15 cellular contexts compared by ENCODE assay signal in the genomic region with DNA sequence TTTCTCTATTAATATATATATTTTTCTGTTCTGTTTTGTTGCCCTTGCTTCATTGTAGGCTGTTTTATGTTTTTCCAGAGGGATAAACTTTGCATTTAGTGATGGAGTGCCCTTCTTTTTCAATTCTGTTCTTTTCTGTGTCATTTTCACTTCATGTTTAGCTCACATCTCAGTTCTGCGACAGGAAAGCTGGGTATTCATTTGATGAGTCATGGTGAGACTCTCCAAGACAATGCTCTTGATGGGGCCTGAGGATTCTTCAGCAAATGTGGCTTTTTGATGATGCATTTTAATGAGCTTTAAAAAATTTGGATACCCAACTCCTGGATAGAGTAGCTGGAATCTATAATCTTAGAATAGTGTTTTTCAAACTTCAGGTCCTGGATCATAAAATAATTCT. TPM values are rescaled to one million over a fixed set of nuclear protein-coding genes. Genes with fewer than 3 reads are reported as not detected.
DNase-seq lines count a peak whose midpoint lies in the region; ATAC-seq lines count a peak whose summit lies in the region.
"Had no signal": no experiment of that assay in that cellular context is flagged by ENCODE, and none has a peak within 500 bp of the region (broad histone marks: within the 10 kb centered on the region; RNA-seq: fewer than 3 reads in every experiment).

No MANE protein-coding gene starts in this region.

- H3K27ac ChIP-seq in SJSA1 (peak overlapping the region; percentile 61), caudate nucleus (ENCODE audit: low read depth, low read length) (no peak overlapping the region)
- H3K27ac ChIP-seq: dorsolateral prefrontal cortex, testis had no signal

- H3K36me3 Mint-ChIP-seq in T-cell: no peaks in the 10 kb centered on the region
- H3K36me3 Mint-ChIP-seq: activated naive CD8-positive, alpha-beta T cell treated with anti-CD3 and anti-CD28 coated beads for 36 hours had no signal

- CTCF ChIA-PET in T-cell (lab: Charles Lee): interaction anchor here in 1 of 2 donors (0.5 kb wide), 1 partner anchor 434 kb away, joined by 4 read pairs; no protein-coding TSS in a partner anchor

- H3K9me3 ChIP-seq in SJSA1 (replicated peaks): no peaks in the 10 kb centered on the region
- H3K9me3 ChIP-seq: testis had no signal

- no peak overlapping the region for H3K4me3 Mint-ChIP-seq in T-cell
- H3K4me3 Mint-ChIP-seq: activated naive CD8-positive, alpha-beta T cell treated with anti-CD3 and anti-CD28 coated beads for 36 hours had no signal

- H3K4me3 ChIP-seq in SJSA1: no peak overlapping the region
- H3K4me3 ChIP-seq: dorsolateral prefrontal cortex, testis had no signal

- H3K27me3 ChIP-seq in SJSA1 (replicated peaks): no peaks in the 10 kb centered on the region
- H3K27me3 ChIP-seq: testis had no signal

- no peaks in the 10 kb centered on the region for H3K4me1 Mint-ChIP-seq in T-cell
- H3K4me1 Mint-ChIP-seq: activated naive CD8-positive, alpha-beta T cell treated with anti-CD3 and anti-CD28 coated beads for 36 hours had no signal

- ATAC-seq in Right ventricle myocardium inferior (no peak), T-cell (replicated peaks in 1 of 4) (no peak)
- ATAC-seq: left colon had no signal

- H3K36me3 ChIP-seq in SJSA1: no peaks in the 10 kb centered on the region

- DNase-seq in H4 (ENCODE audit: low spot score) (peak; percentile 41), SJSA1 (ENCODE audit: low read depth in 1 of 2, low spot score in 2 of 2) (peak; percentile 52 to 68), fibroblast of peridontal ligament (ENCODE audit: extremely low read depth) (peak; percentile 66), stromal cell of bone marrow (ENCODE audit: low read depth) (peak; percentile 40), Right ventricle myocardium inferior (ENCODE audit: missing footprints) (no peak), T-cell (no peak), caudate nucleus (lab: John Stamatoyannopoulos, UW) (no peak)
- DNase-seq: activated naive CD8-positive, alpha-beta T cell treated with anti-CD3 and anti-CD28 coated beads for 36 hours; dorsolateral prefrontal cortex; left colon; NCI-H526; SIG-M5; small intestine; testis had no signal

- POLR2A ChIA-PET in T-cell (lab: Charles Lee): no interaction called here

- H3K9me3 Mint-ChIP-seq in T-cell: peaks cover 0 to 6% (median 2%) of the 10 kb centered on the region in 3 donors

- H3K27ac Mint-ChIP-seq in T-cell: no peak overlapping the region
- H3K27ac Mint-ChIP-seq: activated naive CD8-positive, alpha-beta T cell treated with anti-CD3 and anti-CD28 coated beads for 36 hours had no signal

- H3K27me3 Mint-ChIP-seq in T-cell: no peaks in the 10 kb centered on the region
- H3K27me3 Mint-ChIP-seq: activated naive CD8-positive, alpha-beta T cell treated with anti-CD3 and anti-CD28 coated beads for 36 hours had no signal

- H3K4me1 ChIP-seq in SJSA1 (replicated peaks): peaks cover 34% of the 10 kb centered on the region
- H3K4me1 ChIP-seq: testis had no signal

- intact Hi-C loops in Right ventricle myocardium inferior (cut with DNase I): no loop called here

RNA-seq across cellular contexts. Expression of a gene that starts 56.5 kb away (rescaled TPM):
- not detected in 2 replicates for total RNA-seq in H4 (2014; rRNA removed; shearing (Covaris generic))
- not detected in 2 replicates for total RNA-seq in SJSA1 (2014; rRNA removed; shearing (Covaris generic))
- total RNA-seq in Right ventricle myocardium inferior (not detected), T-cell (not detected)
- total RNA-seq: activated naive CD8-positive, alpha-beta T cell treated with anti-CD3 and anti-CD28 coated beads for 36 hours; dorsolateral prefrontal cortex; glomerular endothelial cell; left colon had no signal

Comparison
In these comparisons a context has a peak if more than half of its experiments do, and no peak if none do; other contexts are left out.
1. DNase-seq: peak in H4 (single experiment), SJSA1 (2 of 2), fibroblast of peridontal ligament (single experiment) and stromal cell of bone marrow (single experiment); none in Right ventricle myocardium inferior (single experiment), T-cell (0 of 34) and caudate nucleus (0 of 61).